19 cellular contexts compared by ENCODE assay signal in the genomic region with DNA sequence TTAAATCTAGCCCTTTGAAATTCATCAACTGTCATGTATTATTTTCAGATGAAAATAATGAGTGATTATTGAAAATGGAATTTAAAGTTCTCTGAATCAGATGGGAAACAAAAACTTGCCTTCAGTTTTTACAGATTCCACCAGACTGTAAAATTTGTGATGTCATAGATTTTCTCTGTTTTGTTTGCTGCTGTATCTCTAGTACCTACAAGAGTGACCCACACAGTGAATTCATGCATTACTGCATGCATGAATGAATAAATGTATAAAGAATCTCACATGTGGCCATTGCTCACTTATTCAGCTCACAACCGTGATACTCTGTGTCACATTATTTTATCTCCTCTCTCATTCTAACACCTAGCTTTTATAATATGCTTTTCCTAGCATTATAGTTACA.
"Had no signal": no experiment of that assay in that cellular context is flagged by ENCODE, and none has a peak within 500 bp of the region (broad histone marks: within the 10 kb centered on the region; RNA-seq: fewer than 3 reads in every experiment).

No MANE protein-coding gene starts in this region.

- H3K27ac Mint-ChIP-seq: natural killer cell treated with Interleukin-12 subunit alpha and Interleukin-12 subunit beta and Interleukin-15 and Interleukin-18, amount 100 ng/mL, for 72 hours; progenitor cell of endocrine pancreas had no signal

- H3K27me3 Mint-ChIP-seq: natural killer cell treated with Interleukin-12 subunit alpha and Interleukin-12 subunit beta and Interleukin-15 and Interleukin-18, amount 100 ng/mL, for 72 hours; progenitor cell of endocrine pancreas had no signal

- H3K4me3 Mint-ChIP-seq: natural killer cell treated with Interleukin-12 subunit alpha and Interleukin-12 subunit beta and Interleukin-15 and Interleukin-18, amount 100 ng/mL, for 72 hours had no signal

- DNase-seq: cortex of kidney; dorsolateral prefrontal cortex; effector memory CD4-positive, alpha-beta T cell; gastrocnemius medialis; glutamatergic neuron; left colon; left ventricle myocardium superior; mesenchymal stem cell; midbrain; occipital lobe; pancreas; sigmoid colon; stimulated activated CD4-positive, alpha-beta T cell treated with anti-CD3 and anti-CD28 coated beads, Interleukin-12 subunit alpha, Interleukin-12 subunit beta, amount 100 ng/mL, for 4 hours; stimulated activated naive CD4-positive, alpha-beta T cell; stomach; substantia nigra; trophoblast cell had no signal

- H3K36me3 Mint-ChIP-seq: natural killer cell treated with Interleukin-12 subunit alpha and Interleukin-12 subunit beta and Interleukin-15 and Interleukin-18, amount 100 ng/mL, for 72 hours had no signal
